Comparison of ENCODE assay signal across 12 cellular contexts in the genomic region with DNA sequence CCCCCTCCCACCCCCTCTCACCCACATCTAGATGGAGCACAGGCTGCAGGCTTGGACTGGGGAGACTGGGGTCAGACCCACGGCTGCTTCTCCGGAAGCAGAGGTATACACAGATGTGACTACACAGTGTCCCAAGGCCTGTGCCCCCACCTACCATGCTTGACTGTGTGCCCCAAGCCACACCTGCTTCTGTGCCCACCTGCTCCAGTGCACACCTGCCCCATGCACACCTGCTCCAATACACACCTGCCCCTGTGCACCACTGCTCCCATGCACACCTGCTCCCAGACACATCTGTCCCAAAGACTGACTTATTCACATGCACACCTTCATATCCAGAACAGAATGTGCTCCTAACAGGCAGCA. TPM values are rescaled to one million over a fixed set of nuclear protein-coding genes. Genes with fewer than 3 reads are reported as not detected.
"Had no signal": no experiment of that assay in that cellular context is flagged by ENCODE, and none has a peak within 500 bp of the region (broad histone marks: within the 10 kb centered on the region; RNA-seq: fewer than 3 reads in every experiment).

No MANE protein-coding gene starts in this region.

- H3K27ac Mint-ChIP-seq: activated naive CD4-positive, alpha-beta T cell treated with anti-CD3 and anti-CD28 coated beads for 36 hours; stimulated activated naive CD8-positive, alpha-beta T cell treated with anti-CD3 and anti-CD28 coated beads, Interleukin-15, Interleukin-2, amounts not matched to agents 100 ng/mL and 50 ng/mL, for 24 hours had no signal

- H3K4me1 ChIP-seq: colonic mucosa had no signal

- H3K36me3 ChIP-seq: cardiac muscle cell, colonic mucosa, upper lobe of left lung had no signal

- H3K9me3 ChIP-seq: colonic mucosa, upper lobe of left lung had no signal

- H3K27me3 ChIP-seq: cardiac muscle cell, hepatocyte, upper lobe of left lung had no signal

- H3K27ac ChIP-seq: cardiac muscle cell, colonic mucosa, hepatocyte, upper lobe of left lung had no signal

- H2AFZ ChIP-seq: hepatocyte had no signal

- H3K4me3 ChIP-seq: cardiac muscle cell, colonic mucosa, hepatocyte, upper lobe of left lung had no signal

- H3K4me3 Mint-ChIP-seq: activated naive CD4-positive, alpha-beta T cell treated with anti-CD3 and anti-CD28 coated beads for 36 hours; stimulated activated naive CD8-positive, alpha-beta T cell treated with anti-CD3 and anti-CD28 coated beads, Interleukin-15, Interleukin-2, amounts not matched to agents 100 ng/mL and 50 ng/mL, for 24 hours had no signal

- DNase-seq: activated CD4-positive, CD25-positive, alpha-beta regulatory T cell treated with anti-CD3 and anti-CD28 coated beads, Interleukin-2, amount 50 U/mL, for 72 hours; activated naive CD4-positive, alpha-beta T cell treated with anti-CD3 and anti-CD28 coated beads for 36 hours; colonic mucosa; kidney; T1000 had no signal

- ATAC-seq: esophagus mucosa, SK-N-SH treated with all-trans-retinoic acid at 6 μM for 48 hours had no signal

- H3K4me2 ChIP-seq: hepatocyte had no signal

- H3K9me3 Mint-ChIP-seq: activated naive CD4-positive, alpha-beta T cell treated with anti-CD3 and anti-CD28 coated beads for 36 hours; stimulated activated naive CD8-positive, alpha-beta T cell treated with anti-CD3 and anti-CD28 coated beads, Interleukin-15, Interleukin-2, amounts not matched to agents 100 ng/mL and 50 ng/mL, for 24 hours had no signal

RNA-seq across cellular contexts. Expression of a gene that starts 5.5 kb away (rescaled TPM):
- total RNA-seq: activated CD8-positive, alpha-beta memory T cell treated with anti-CD3 and anti-CD28 coated beads for 36 hours had no signal
